ENCODE assay signal across 18 cellular contexts in genomic region chr10:68151453-68151852, GRCh38. TPM values are rescaled to one million over a fixed set of nuclear protein-coding genes. Genes with fewer than 3 reads are reported as not detected.
A peak's percentile ranks its signal among the peaks of the same experiment; 100 is the strongest.
DNase-seq lines count a peak whose midpoint lies in the region; ATAC-seq and TF ChIP-seq lines count a peak whose summit lies in the region.
"Had no signal": no experiment of that assay in that cellular context is flagged by ENCODE, and none has a peak within 500 bp of the region (broad histone marks: within the 10 kb centered on the region; RNA-seq: fewer than 3 reads in every experiment).

No MANE protein-coding gene starts in this region.

- H3K27me3 Mint-ChIP-seq in activated naive CD8-positive, alpha-beta T cell treated with anti-CD3 and anti-CD28 coated beads, Interleukin-2, amount 50 U/mL, for 24 hours = peaks cover 5% of the 10 kb centered on the region
- H3K27me3 Mint-ChIP-seq in activated naive CD8-positive, alpha-beta T cell treated with anti-CD3 and anti-CD28 coated beads for 36 hours = peaks cover 2% of the 10 kb centered on the region
- H3K27me3 Mint-ChIP-seq in activated T-helper 17 cell treated with anti-CD3 and anti-CD28 coated beads, Interleukin-2, amount 50 U/mL, for 72 hours = peaks cover 1% of the 10 kb centered on the region
- H3K27me3 Mint-ChIP-seq in stimulated activated naive B cell treated with anti-CD40 and anti-IgM and Interleukin-4, amounts not matched to agents 10 μg/mL and 1 μg/mL and 100 μg/mL, for 72 hours = peaks cover 0 to 6% of the 10 kb centered on the region in 2 donors
- peaks cover 0 to 8% (median 4%) of the 10 kb centered on the region in 5 donors for H3K27me3 Mint-ChIP-seq in naive thymus-derived CD4-positive, alpha-beta T cell

- H2AFZ ChIP-seq in HCT116 (ENCODE audit: low read depth, low read length, poor library complexity, severe bottlenecking) = no peak overlapping the region

- TF ChIP-seq CTCF in HCT116 (IDR thresholded peaks at IDR 0.05 in 2 of 3, conservative IDR thresholded peaks at IDR 0.05 in 1 of 3; ENCODE audit: borderline replicate concordance in 1 of 3, insufficient read depth in 1 of 3, low read depth in 2 of 3, low read length in 2 of 3) (no peak), gastrocnemius medialis (IDR thresholded peaks at IDR 0.05 in 4 of 5, conservative IDR thresholded peaks at IDR 0.05 in 1 of 5) (no peak)

- no peaks in the 10 kb centered on the region for H3K4me1 Mint-ChIP-seq in activated naive CD8-positive, alpha-beta T cell treated with anti-CD3 and anti-CD28 coated beads, Interleukin-2, amount 50 U/mL, for 24 hours
- peaks cover 2% of the 10 kb centered on the region for H3K4me1 Mint-ChIP-seq in activated naive CD8-positive, alpha-beta T cell treated with anti-CD3 and anti-CD28 coated beads for 36 hours
- no peaks in the 10 kb centered on the region for H3K4me1 Mint-ChIP-seq in activated T-helper 17 cell treated with anti-CD3 and anti-CD28 coated beads, Interleukin-2, amount 50 U/mL, for 72 hours
- no peaks in the 10 kb centered on the region for H3K4me1 Mint-ChIP-seq in stimulated activated naive B cell treated with anti-CD40 and anti-IgM and Interleukin-4, amounts not matched to agents 10 μg/mL and 1 μg/mL and 100 μg/mL, for 72 hours
- peaks cover 0 to 4% (median 0%) of the 10 kb centered on the region in 7 donors for H3K4me1 Mint-ChIP-seq in naive thymus-derived CD4-positive, alpha-beta T cell

- DNase-seq in activated naive CD8-positive, alpha-beta T cell treated with anti-CD3 and anti-CD28 coated beads, Interleukin-2, amount 50 U/mL, for 24 hours = no peak
- no peak for DNase-seq in activated naive CD8-positive, alpha-beta T cell treated with anti-CD3 and anti-CD28 coated beads for 36 hours
- no peak for DNase-seq in HCT116 (ENCODE audit: low read depth, low spot score)
- no peak for DNase-seq in gastrocnemius medialis
- no peak for DNase-seq in NCI-H446 (lab: John Stamatoyannopoulos, UW)
- no peak for DNase-seq in stimulated activated naive B cell treated with anti-CD40 and anti-IgM and Interleukin-4, amounts not matched to agents 10 μg/mL and 1 μg/mL and 100 μg/mL, for 72 hours
- DNase-seq in naive thymus-derived CD4-positive, alpha-beta T cell = no peak
- DNase-seq: DMS 273 treated with DMSO at 0.1 percent for 48 hours; GDM1; Karpas-422; NCI-H1105 treated with DMSO at 0.1 percent for 48 hours; NCI-H187; NCI-H345; NK-92 treated with Interleukin-12 subunit alpha and Interleukin-12 subunit beta, amount 100 ng/mL, for 24 hours; OCI-M1 had no signal

- H3K4me3 Mint-ChIP-seq in activated naive CD8-positive, alpha-beta T cell treated with anti-CD3 and anti-CD28 coated beads, Interleukin-2, amount 50 U/mL, for 24 hours = no peak overlapping the region
- no peak overlapping the region for H3K4me3 Mint-ChIP-seq in activated naive CD8-positive, alpha-beta T cell treated with anti-CD3 and anti-CD28 coated beads for 36 hours
- no peak overlapping the region for H3K4me3 Mint-ChIP-seq in activated T-helper 17 cell treated with anti-CD3 and anti-CD28 coated beads, Interleukin-2, amount 50 U/mL, for 72 hours
- no peak overlapping the region for H3K4me3 Mint-ChIP-seq in stimulated activated naive B cell treated with anti-CD40 and anti-IgM and Interleukin-4, amounts not matched to agents 10 μg/mL and 1 μg/mL and 100 μg/mL, for 72 hours
- H3K4me3 Mint-ChIP-seq in naive thymus-derived CD4-positive, alpha-beta T cell = no peak overlapping the region

- CTCF ChIA-PET in HCT116 (lab: Charles Lee) = no interaction called here
- CTCF ChIA-PET in naive thymus-derived CD4-positive, alpha-beta T cell (lab: Charles Lee) = interaction anchor here (0.6 to 8.7 kb wide), 3 partner anchors 51 to 363 kb away, joined by 3 to 106 read pairs (median 4); no protein-coding TSS in a partner anchor

- no peaks in the 10 kb centered on the region for H3K9me2 ChIP-seq in HCT116 (ENCODE audit: insufficient read depth)

- POLR2A ChIA-PET in HCT116 (lab: Charles Lee) = no interaction called here
- POLR2A ChIA-PET in naive thymus-derived CD4-positive, alpha-beta T cell (lab: Charles Lee) = no interaction called here

- TF ChIP-seq POLR2A in HCT116 (IDR thresholded peaks at IDR 0.05; ENCODE audit: borderline replicate concordance, extremely low read depth, insufficient read depth, insufficient read length) (no peak), gastrocnemius medialis (IDR thresholded peaks at IDR 0.05) (no peak)

- peak; percentile 37 for ATAC-seq in activated naive CD8-positive, alpha-beta T cell treated with anti-CD3 and anti-CD28 coated beads, Interleukin-2, amount 50 U/mL, for 24 hours
- no peak for ATAC-seq in HCT116
- ATAC-seq in activated T-helper 17 cell treated with anti-CD3 and anti-CD28 coated beads, Interleukin-2, amount 50 U/mL, for 72 hours (replicated peaks) = peak; percentile 37
- ATAC-seq in gastrocnemius medialis = no peak
- no peak for ATAC-seq in stimulated activated naive B cell treated with anti-CD40 and anti-IgM and Interleukin-4, amounts not matched to agents 10 μg/mL and 1 μg/mL and 100 μg/mL, for 72 hours (replicated peaks)
- ATAC-seq in naive thymus-derived CD4-positive, alpha-beta T cell = no peak
- ATAC-seq: GM12878 had no signal

- H3K36me3 ChIP-seq in HCT116 (ENCODE audit: control insufficient read depth in 1 of 2, insufficient read depth in 2 of 2, low read length in 2 of 2) (no peaks in the 10 kb centered on the region), gastrocnemius medialis (peaks cover 0 to 46% of the 10 kb centered on the region in 2 donors)
- no peaks in the 10 kb centered on the region for H3K36me3 ChIP-seq in naive thymus-derived CD4-positive, alpha-beta T cell (ENCODE audit: control insufficient read depth in 2 of 3, insufficient read depth in 3 of 3, low read length in 3 of 3)

- in situ Hi-C loops in gastrocnemius medialis (cut with MboI; ENCODE audit: low sequenced_read_pairs in 4 of 4) = loop anchor here in 3 of 4 donors (5.0 to 10.0 kb wide), 2 partner anchors 64 to 297 kb away; no protein-coding TSS in a partner anchor

- H3K79me2 ChIP-seq in HCT116 (ENCODE audit: insufficient read depth, low read length) = no peaks in the 10 kb centered on the region

- H3K4me3 ChIP-seq in HCT116 (replicated peaks in 1 of 2; ENCODE audit: low read depth in 1 of 2, low read length in 2 of 2) (no peak overlapping the region), gastrocnemius medialis (no peak overlapping the region)
- no peak overlapping the region for H3K4me3 ChIP-seq in naive thymus-derived CD4-positive, alpha-beta T cell (ENCODE audit: low read length)
- H3K4me3 ChIP-seq: GM12878 had no signal

- H3K4me2 ChIP-seq in HCT116 (ENCODE audit: low read length) = peak overlapping the region; percentile 16; the same call in 1 of the 2 replicates

- H3K27me3 ChIP-seq in HCT116 (ENCODE audit: insufficient read depth, low read length) (no peaks in the 10 kb centered on the region), gastrocnemius medialis (no peaks in the 10 kb centered on the region)
- no peaks in the 10 kb centered on the region for H3K27me3 ChIP-seq in naive thymus-derived CD4-positive, alpha-beta T cell (ENCODE audit: control insufficient read depth in 2 of 2, insufficient read depth in 2 of 2, low read length in 2 of 2)

- H3K4me1 ChIP-seq in HCT116 (ENCODE audit: control insufficient read depth in 1 of 2, insufficient read depth in 2 of 2, low read length in 2 of 2) (peaks cover 15 to 59% of the 10 kb centered on the region in 2 experiments), gastrocnemius medialis (peaks cover 49 to 73% of the 10 kb centered on the region in 2 donors)
- no peaks in the 10 kb centered on the region for H3K4me1 ChIP-seq in naive thymus-derived CD4-positive, alpha-beta T cell (ENCODE audit: control insufficient read depth in 2 of 2, insufficient read depth in 2 of 2, low read length in 2 of 2)

- H4K20me1 ChIP-seq in HCT116 (ENCODE audit: insufficient read depth) = no peaks in the 10 kb centered on the region

- no peak overlapping the region for H3K27ac ChIP-seq in HCT116 (ENCODE audit: low read depth, low read length)
- H3K27ac ChIP-seq in gastrocnemius medialis = peak overlapping the region; percentile 79 to 88 (median 85)
- H3K27ac ChIP-seq in naive thymus-derived CD4-positive, alpha-beta T cell (ENCODE audit: low read depth, low read length) = no peak overlapping the region
- H3K27ac ChIP-seq: C4-2B had no signal

- no peak overlapping the region for H3K27ac Mint-ChIP-seq in activated naive CD8-positive, alpha-beta T cell treated with anti-CD3 and anti-CD28 coated beads, Interleukin-2, amount 50 U/mL, for 24 hours
- no peak overlapping the region for H3K27ac Mint-ChIP-seq in activated naive CD8-positive, alpha-beta T cell treated with anti-CD3 and anti-CD28 coated beads for 36 hours
- no peak overlapping the region for H3K27ac Mint-ChIP-seq in activated T-helper 17 cell treated with anti-CD3 and anti-CD28 coated beads, Interleukin-2, amount 50 U/mL, for 72 hours
- H3K27ac Mint-ChIP-seq in stimulated activated naive B cell treated with anti-CD40 and anti-IgM and Interleukin-4, amounts not matched to agents 10 μg/mL and 1 μg/mL and 100 μg/mL, for 72 hours = no peak overlapping the region
- H3K27ac Mint-ChIP-seq in naive thymus-derived CD4-positive, alpha-beta T cell = no peak overlapping the region

- no peaks in the 10 kb centered on the region for H3K36me3 Mint-ChIP-seq in activated naive CD8-positive, alpha-beta T cell treated with anti-CD3 and anti-CD28 coated beads, Interleukin-2, amount 50 U/mL, for 24 hours (ENCODE audit: low read depth)
- H3K36me3 Mint-ChIP-seq in activated naive CD8-positive, alpha-beta T cell treated with anti-CD3 and anti-CD28 coated beads for 36 hours = no peaks in the 10 kb centered on the region
- no peaks in the 10 kb centered on the region for H3K36me3 Mint-ChIP-seq in activated T-helper 17 cell treated with anti-CD3 and anti-CD28 coated beads, Interleukin-2, amount 50 U/mL, for 72 hours (ENCODE audit: low read depth)
- H3K36me3 Mint-ChIP-seq in stimulated activated naive B cell treated with anti-CD40 and anti-IgM and Interleukin-4, amounts not matched to agents 10 μg/mL and 1 μg/mL and 100 μg/mL, for 72 hours = no peaks in the 10 kb centered on the region
- no peaks in the 10 kb centered on the region for H3K36me3 Mint-ChIP-seq in naive thymus-derived CD4-positive, alpha-beta T cell

- no peaks in the 10 kb centered on the region for H3K9me3 ChIP-seq in HCT116 (ENCODE audit: control insufficient read depth in 1 of 2, insufficient read depth in 1 of 2, low read depth in 1 of 2, low read length in 2 of 2)
- no peaks in the 10 kb centered on the region for H3K9me3 ChIP-seq in gastrocnemius medialis
- H3K9me3 ChIP-seq in naive thymus-derived CD4-positive, alpha-beta T cell (ENCODE audit: control insufficient read depth in 2 of 3, low read length in 3 of 3) = no peaks in the 10 kb centered on the region

- no peaks in the 10 kb centered on the region for H3K9me3 Mint-ChIP-seq in activated naive CD8-positive, alpha-beta T cell treated with anti-CD3 and anti-CD28 coated beads, Interleukin-2, amount 50 U/mL, for 24 hours
- no peaks in the 10 kb centered on the region for H3K9me3 Mint-ChIP-seq in activated naive CD8-positive, alpha-beta T cell treated with anti-CD3 and anti-CD28 coated beads for 36 hours
- H3K9me3 Mint-ChIP-seq in activated T-helper 17 cell treated with anti-CD3 and anti-CD28 coated beads, Interleukin-2, amount 50 U/mL, for 72 hours = no peaks in the 10 kb centered on the region
- H3K9me3 Mint-ChIP-seq in stimulated activated naive B cell treated with anti-CD40 and anti-IgM and Interleukin-4, amounts not matched to agents 10 μg/mL and 1 μg/mL and 100 μg/mL, for 72 hours = no peaks in the 10 kb centered on the region
- H3K9me3 Mint-ChIP-seq in naive thymus-derived CD4-positive, alpha-beta T cell = no peaks in the 10 kb centered on the region

- RAD21 ChIA-PET in HCT116 (lab: Charles Lee; ENCODE audit: low non-redundant PET in 1 of 2, low total read pairs in 2 of 2, uncharacterized antibody in 2 of 2, unreplicated experiment in 2 of 2) = no interaction called here

- BruUV-seq in HCT116 (replicated peaks; lab: Mats Ljungman, UMichigan) = no TSS peak

- intact Hi-C loops in HCT116 (cut with micrococcal nuclease) (loop anchor here (5.0 kb wide), 1 partner anchor 54 kb away; no protein-coding TSS in a partner anchor), gastrocnemius medialis (cut with DNase I; ENCODE audit: low total_unique reads) (loop anchor here (10.0 kb wide), 1 partner anchor 267 kb away; the partner anchor contains the start of gene SIRT1)
- intact Hi-C loops in naive thymus-derived CD4-positive, alpha-beta T cell (cut with micrococcal nuclease) = loop anchor here (10.0 kb wide), 2 partner anchors 457 to 487 kb away; partner anchors contain the start of gene CTNNA3 (in 1 of the 2)

- TF ChIP-seq RAD21 in HCT116 (IDR thresholded peaks at IDR 0.05; ENCODE audit: low read depth) = no peak

- H3K9ac ChIP-seq in HCT116 (ENCODE audit: low read length) = no peak overlapping the region

RNA-seq across cellular contexts. Expression of gene MYPN, which starts 42.2 kb away (rescaled TPM):
- total RNA-seq in activated naive CD8-positive, alpha-beta T cell treated with anti-CD3 and anti-CD28 coated beads for 36 hours = not detected
- total RNA-seq in HCT116 (2021; ENCODE audit: unreplicated experiment) = 0.34 TPM
- polyA plus RNA-seq in HCT116 (2012) = 0.06 and 0.09 TPM in 2 replicates
- 1 to 10 TPM in 1 of 2 donors, not detected in 1; 1.1 TPM for total RNA-seq in activated T-helper 17 cell treated with anti-CD3 and anti-CD28 coated beads, Interleukin-2, amount 50 U/mL, for 72 hours
- 100 to 1,000 TPM; 118 to 342 (median 193) TPM for total RNA-seq in gastrocnemius medialis
- not detected for total RNA-seq in naive thymus-derived CD4-positive, alpha-beta T cell
- not detected for polyA plus RNA-seq in naive thymus-derived CD4-positive, alpha-beta T cell
- total RNA-seq: GM12878 had no signal

Comparison
In these comparisons a context has a peak if more than half of its experiments do, and no peak if none do; other contexts are left out.
1. ATAC-seq: peak in activated naive CD8-positive, alpha-beta T cell treated with anti-CD3 and anti-CD28 coated beads, Interleukin-2, amount 50 U/mL, for 24 hours (single experiment) and activated T-helper 17 cell treated with anti-CD3 and anti-CD28 coated beads, Interleukin-2, amount 50 U/mL, for 72 hours (single experiment); none in HCT116 (single experiment), gastrocnemius medialis (0 of 2), stimulated activated naive B cell treated with anti-CD40 and anti-IgM and Interleukin-4, amounts not matched to agents 10 μg/mL and 1 μg/mL and 100 μg/mL, for 72 hours (0 of 2) and naive thymus-derived CD4-positive, alpha-beta T cell (single experiment).
2. H3K27ac ChIP-seq: peak in gastrocnemius medialis (4 of 4); none in HCT116 (single experiment) and naive thymus-derived CD4-positive, alpha-beta T cell (single experiment).
3. RNA of gene MYPN, which starts 42.2 kb away (total RNA-seq): 118 to 342 TPM in gastrocnemius medialis; 1.1 TPM in activated T-helper 17 cell treated with anti-CD3 and anti-CD28 coated beads, Interleukin-2, amount 50 U/mL, for 72 hours, 0.34 TPM in HCT116 (single experiment), not detected in activated naive CD8-positive, alpha-beta T cell treated with anti-CD3 and anti-CD28 coated beads for 36 hours and not detected in naive thymus-derived CD4-positive, alpha-beta T cell; every median in the first group is over 10 times any median in the second.